In genomic region chr2:240236217-240237111, GRCh38 we compare ENCODE assay signal across 11 cellular contexts.
DNase-seq lines count a peak whose midpoint lies in the region; ATAC-seq and TF ChIP-seq lines count a peak whose summit lies in the region.
"Had no signal": no experiment of that assay in that cellular context is flagged by ENCODE, and none has a peak within 500 bp of the region (broad histone marks: within the 10 kb centered on the region; RNA-seq: fewer than 3 reads in every experiment).

No MANE protein-coding gene starts in this region.

- H3K36me3 ChIP-seq in SJCRH30, result no peaks in the 10 kb centered on the region
- H3K36me3 ChIP-seq in lung (ENCODE audit: control insufficient read depth in 2 of 2, insufficient read depth in 2 of 2, low read length in 2 of 2), result no peaks in the 10 kb centered on the region
- H3K36me3 ChIP-seq in urinary bladder (ENCODE audit: insufficient read depth), result no peaks in the 10 kb centered on the region

- no peak overlapping the region for H3K27ac Mint-ChIP-seq in activated naive CD4-positive, alpha-beta T cell treated with anti-CD3 and anti-CD28 coated beads, Interleukin-2, amount 10 ng/mL, durations not matched to agents 7 days and 5 days

- H3K4me3 ChIP-seq in SJCRH30, result no peak overlapping the region
- no peak overlapping the region for H3K4me3 ChIP-seq in lung
- no peak overlapping the region for H3K4me3 ChIP-seq in urinary bladder (ENCODE audit: low read depth, low read length)

- H3K9me3 Mint-ChIP-seq in activated naive CD4-positive, alpha-beta T cell treated with anti-CD3 and anti-CD28 coated beads, Interleukin-2, amount 10 ng/mL, durations not matched to agents 7 days and 5 days, result no peaks in the 10 kb centered on the region

- H3K4me3 Mint-ChIP-seq in activated naive CD4-positive, alpha-beta T cell treated with anti-CD3 and anti-CD28 coated beads, Interleukin-2, amount 10 ng/mL, durations not matched to agents 7 days and 5 days, result no peak overlapping the region
- H3K4me3 Mint-ChIP-seq: CD4-positive, CD25-positive, alpha-beta regulatory T cell had no signal

- peaks cover 39% of the 10 kb centered on the region for H3K4me1 ChIP-seq in SJCRH30
- H3K4me1 ChIP-seq in lung (ENCODE audit: control insufficient read depth in 2 of 2, insufficient read depth in 2 of 2, low read length in 2 of 2), result peaks cover 3 to 12% of the 10 kb centered on the region in 2 donors
- no peaks in the 10 kb centered on the region for H3K4me1 ChIP-seq in urinary bladder (ENCODE audit: insufficient read depth)

- H3K27ac ChIP-seq in SJCRH30 (peak overlapping the region; percentile 41; the same call in 1 of the 2 replicates), lung (ENCODE audit: low read depth in 1 of 2, low read length in 1 of 2) (peak overlapping the region; percentile 46 to 78), urinary bladder (ENCODE audit: low read depth) (peak overlapping the region; percentile 32)

- H3K36me3 Mint-ChIP-seq in activated naive CD4-positive, alpha-beta T cell treated with anti-CD3 and anti-CD28 coated beads, Interleukin-2, amount 10 ng/mL, durations not matched to agents 7 days and 5 days, result no peaks in the 10 kb centered on the region
- H3K36me3 Mint-ChIP-seq: CD4-positive, CD25-positive, alpha-beta regulatory T cell had no signal

- H3K27me3 Mint-ChIP-seq in activated naive CD4-positive, alpha-beta T cell treated with anti-CD3 and anti-CD28 coated beads, Interleukin-2, amount 10 ng/mL, durations not matched to agents 7 days and 5 days, result peaks cover 30% of the 10 kb centered on the region

- CTCF ChIA-PET in activated naive CD4-positive, alpha-beta T cell treated with anti-CD3 and anti-CD28 coated beads, Interleukin-2, amount 10 ng/mL, durations not matched to agents 7 days and 5 days (lab: Charles Lee), result no interaction called here

- no peaks in the 10 kb centered on the region for H3K9me3 ChIP-seq in SJCRH30 (replicated peaks)
- no peaks in the 10 kb centered on the region for H3K9me3 ChIP-seq in lung (ENCODE audit: control insufficient read depth in 2 of 2, insufficient read depth in 1 of 2, low read length in 1 of 2)

- H3K27me3 ChIP-seq in SJCRH30 (no peaks in the 10 kb centered on the region), lung (ENCODE audit: control insufficient read depth, insufficient read depth) (no peaks in the 10 kb centered on the region)

- peak; percentile 20 for DNase-seq in activated naive CD4-positive, alpha-beta T cell treated with anti-CD3 and anti-CD28 coated beads, Interleukin-2, amount 10 ng/mL, durations not matched to agents 7 days and 5 days
- DNase-seq in activated naive CD4-positive, alpha-beta T cell (lab: John Stamatoyannopoulos, UW), result no peak
- DNase-seq in SJCRH30 (peak; percentile 96 to 97), lung (ENCODE audit: low spot score) (no peak), activated gamma-delta T cell treated with Interleukin-2 at 50 U/mL for 16 hours (no peak)
- DNase-seq: activated CD4-positive, alpha-beta T cell treated with anti-CD3 and anti-CD28 coated beads, Interleukin-2, amount 50 U/mL, for 1 hour; small intestine had no signal

- no peak for ATAC-seq in lung (ENCODE audit: insufficient read depth, low FRiP score)
- ATAC-seq in HG02759 (IDR thresholded peaks at IDR 0.05; ENCODE audit: unreplicated experiment), result no peak
- ATAC-seq in HG03039 (IDR thresholded peaks at IDR 0.05; ENCODE audit: unreplicated experiment), result no peak

- TF ChIP-seq CTCF in lung (IDR thresholded peaks at IDR 0.05; ENCODE audit: control extremely low read depth, extremely low read depth), result no peak

- 41 to 53% methylated on average over 12 of the region's 12 CpGs for WGBS in lung, 2 donors
- 69% methylated on average over 12 of the region's 12 CpGs for WGBS in urinary bladder

- peaks cover 2% of the 10 kb centered on the region for H3K4me1 Mint-ChIP-seq in activated naive CD4-positive, alpha-beta T cell treated with anti-CD3 and anti-CD28 coated beads, Interleukin-2, amount 10 ng/mL, durations not matched to agents 7 days and 5 days

Comparison
In these comparisons a context has a peak if more than half of its experiments do, and no peak if none do; other contexts are left out.
1. DNase-seq: peak in activated naive CD4-positive, alpha-beta T cell treated with anti-CD3 and anti-CD28 coated beads, Interleukin-2, amount 10 ng/mL, durations not matched to agents 7 days and 5 days (single experiment) and SJCRH30 (2 of 2); none in activated naive CD4-positive, alpha-beta T cell (0 of 4), lung (single experiment) and activated gamma-delta T cell treated with Interleukin-2 at 50 U/mL for 16 hours (single experiment).
2. Peak in every context shown above with its lines, with median percentiles within 50 percentile points of each other: H3K27ac ChIP-seq.